In the genomic region with DNA sequence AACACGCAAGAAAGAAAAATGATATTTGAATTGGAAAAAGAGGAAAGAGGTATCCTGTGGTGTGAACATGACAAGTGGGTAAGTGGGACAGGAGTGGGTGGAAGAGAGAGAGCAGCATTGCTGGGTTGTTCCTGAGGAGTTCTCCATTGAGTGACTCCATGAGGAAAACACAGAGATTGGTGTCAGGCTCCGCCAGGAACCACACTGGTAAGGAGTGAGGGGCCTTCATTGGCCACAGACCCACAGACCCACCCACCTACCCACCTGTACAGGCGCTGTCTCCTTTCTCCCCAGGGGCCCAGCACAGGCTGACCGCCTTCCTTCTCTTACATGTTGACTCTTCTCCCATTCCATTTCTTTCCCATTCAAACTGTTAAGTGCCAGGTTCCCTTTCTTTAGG, we compare ENCODE assay signal across 6 cellular contexts. TPM values are rescaled to one million over a fixed set of nuclear protein-coding genes. Genes with fewer than 3 reads are reported as not detected.
"Had no signal": no experiment of that assay in that cellular context is flagged by ENCODE, and none has a peak within 500 bp of the region (broad histone marks: within the 10 kb centered on the region; RNA-seq: fewer than 3 reads in every experiment).

No MANE protein-coding gene starts in this region.

- H3K9ac ChIP-seq: GM23248, KMS-11 had no signal

- H3K4me2 ChIP-seq: KMS-11 had no signal

- DNase-seq: GM23248, HCEC 1CT had no signal

- H3K27ac ChIP-seq: GM23248, KMS-11 had no signal

- H3K4me3 ChIP-seq: GM23248 had no signal

RNA-seq across cellular contexts. Expression of gene S100A7A, which starts 20.9 kb away (rescaled TPM):
- total RNA-seq: GM23248, H1, H9, HT-29 had no signal

RNA-seq across cellular contexts. Expression of gene S100A7, which starts 23.2 kb away (rescaled TPM):
- total RNA-seq: GM23248, H1, H9, HT-29 had no signal

RNA-seq across cellular contexts. Expression of gene S100A8, which starts 46.4 kb away (rescaled TPM):
- total RNA-seq: GM23248, H1, H9, HT-29 had no signal
